In the genomic region with DNA sequence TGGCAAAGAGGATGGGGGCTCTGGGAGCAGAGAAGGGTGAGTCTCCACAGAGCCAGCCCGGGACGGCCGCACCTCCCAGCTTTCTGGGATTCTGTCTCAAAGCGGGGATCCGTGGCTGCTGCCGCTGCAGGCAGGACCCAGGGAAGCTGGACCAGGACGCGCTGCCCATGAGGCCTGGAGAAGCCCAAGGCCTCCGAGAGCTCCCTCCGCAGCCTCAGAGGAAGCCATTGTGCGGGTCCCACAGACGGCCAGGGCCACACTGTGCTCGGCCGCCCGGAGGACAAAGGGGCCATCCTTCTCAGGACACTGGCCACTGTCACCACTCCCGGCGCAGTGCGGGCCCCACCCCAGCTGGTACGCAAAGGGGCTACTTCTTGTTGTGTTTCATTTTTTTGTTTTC, we compare ENCODE assay signal across 29 cellular contexts.
DNase-seq lines count a peak whose midpoint lies in the region; ATAC-seq and TF ChIP-seq lines count a peak whose summit lies in the region.
"Had no signal": no experiment of that assay in that cellular context is flagged by ENCODE, and none has a peak within 500 bp of the region (broad histone marks: within the 10 kb centered on the region; RNA-seq: fewer than 3 reads in every experiment).

No MANE protein-coding gene starts in this region.

- H3K4me1 ChIP-seq in neural progenitor cell, result no peaks in the 10 kb centered on the region
- H3K4me1 ChIP-seq: parathyroid adenoma had no signal

- H3F3A ChIP-seq in neural progenitor cell (ENCODE audit: low read depth), result no peaks in the 10 kb centered on the region

- H3K27ac ChIP-seq in neural progenitor cell, result no peak overlapping the region
- H3K27ac ChIP-seq: epithelial cell of prostate, GM23248, parathyroid adenoma, right lobe of liver, stomach, VCaP had no signal

- peak overlapping the region; percentile 37 for H3K27ac Mint-ChIP-seq in activated CD4-positive, alpha-beta T cell treated with anti-CD3 and anti-CD28 coated beads, Interleukin-2, amount 10 ng/mL, durations not matched to agents 24 days and 14 days
- H3K27ac Mint-ChIP-seq in stimulated activated naive CD8-positive, alpha-beta T cell treated with anti-CD3 and anti-CD28 coated beads, Interleukin-15, Interleukin-2, amounts not matched to agents 100 ng/mL and 50 ng/mL, for 24 hours, result no peak overlapping the region
- H3K27ac Mint-ChIP-seq in naive thymus-derived CD8-positive, alpha-beta T cell, result peak overlapping the region in 6 of 10 donors; percentile 5 to 75 (median 40)
- H3K27ac Mint-ChIP-seq in neural progenitor cell, result no peak overlapping the region
- H3K27ac Mint-ChIP-seq: activated naive CD8-positive, alpha-beta T cell treated with anti-CD3 and anti-CD28 coated beads, Interleukin-2, amount 10 ng/mL, durations not matched to agents 7 days and 5 days; T-helper 2 cell treated with Interferon-gamma antibody and Interleukin-4, amounts not matched to agents 5 μg/mL and 100 μg/mL, for 36 hours; type B pancreatic cell had no signal

- peaks cover 22% of the 10 kb centered on the region for H3K36me3 Mint-ChIP-seq in activated CD4-positive, alpha-beta T cell treated with anti-CD3 and anti-CD28 coated beads, Interleukin-2, amount 10 ng/mL, durations not matched to agents 24 days and 14 days (ENCODE audit: low read depth)
- peaks cover 29% of the 10 kb centered on the region for H3K36me3 Mint-ChIP-seq in stimulated activated naive CD8-positive, alpha-beta T cell treated with anti-CD3 and anti-CD28 coated beads, Interleukin-15, Interleukin-2, amounts not matched to agents 100 ng/mL and 50 ng/mL, for 24 hours (ENCODE audit: low read depth)
- H3K36me3 Mint-ChIP-seq in naive thymus-derived CD8-positive, alpha-beta T cell, result peaks cover 0 to 13% (median 4%) of the 10 kb centered on the region in 3 donors
- H3K36me3 Mint-ChIP-seq in neural progenitor cell, result no peaks in the 10 kb centered on the region
- H3K36me3 Mint-ChIP-seq: CD8-positive, alpha-beta memory T cell; type B pancreatic cell had no signal

- H3K4me2 ChIP-seq in neural progenitor cell, result no peak overlapping the region

- peaks cover 3% of the 10 kb centered on the region for H3K9me3 Mint-ChIP-seq in activated CD4-positive, alpha-beta T cell treated with anti-CD3 and anti-CD28 coated beads, Interleukin-2, amount 10 ng/mL, durations not matched to agents 24 days and 14 days
- H3K9me3 Mint-ChIP-seq in stimulated activated naive CD8-positive, alpha-beta T cell treated with anti-CD3 and anti-CD28 coated beads, Interleukin-15, Interleukin-2, amounts not matched to agents 100 ng/mL and 50 ng/mL, for 24 hours, result no peaks in the 10 kb centered on the region
- H3K9me3 Mint-ChIP-seq in naive thymus-derived CD8-positive, alpha-beta T cell, result no peaks in the 10 kb centered on the region
- H3K9me3 Mint-ChIP-seq in neural progenitor cell, result no peaks in the 10 kb centered on the region
- H3K9me3 Mint-ChIP-seq: activated naive CD8-positive, alpha-beta T cell treated with anti-CD3 and anti-CD28 coated beads, Interleukin-2, amount 10 ng/mL, durations not matched to agents 7 days and 5 days; CD8-positive, alpha-beta memory T cell; T-helper 2 cell treated with Interferon-gamma antibody and Interleukin-4, amounts not matched to agents 5 μg/mL and 100 μg/mL, for 36 hours; type B pancreatic cell had no signal

- H3K27me3 ChIP-seq in neural progenitor cell, result no peaks in the 10 kb centered on the region
- H3K27me3 ChIP-seq: MG63, right lobe of liver, stomach had no signal

- no peaks in the 10 kb centered on the region for H3K27me3 Mint-ChIP-seq in activated CD4-positive, alpha-beta T cell treated with anti-CD3 and anti-CD28 coated beads, Interleukin-2, amount 10 ng/mL, durations not matched to agents 24 days and 14 days
- H3K27me3 Mint-ChIP-seq in stimulated activated naive CD8-positive, alpha-beta T cell treated with anti-CD3 and anti-CD28 coated beads, Interleukin-15, Interleukin-2, amounts not matched to agents 100 ng/mL and 50 ng/mL, for 24 hours, result no peaks in the 10 kb centered on the region
- H3K27me3 Mint-ChIP-seq in naive thymus-derived CD8-positive, alpha-beta T cell, result no peaks in the 10 kb centered on the region
- H3K27me3 Mint-ChIP-seq in neural progenitor cell (ENCODE audit: insufficient read depth, low read depth), result no peaks in the 10 kb centered on the region
- H3K27me3 Mint-ChIP-seq: activated naive CD8-positive, alpha-beta T cell treated with anti-CD3 and anti-CD28 coated beads, Interleukin-2, amount 10 ng/mL, durations not matched to agents 7 days and 5 days; CD8-positive, alpha-beta memory T cell; naive thymus-derived CD4-positive, alpha-beta T cell; type B pancreatic cell had no signal

- H3K9ac ChIP-seq in neural progenitor cell, result no peak overlapping the region
- H3K9ac ChIP-seq: GM23248, parathyroid adenoma had no signal

- H3K4me1 Mint-ChIP-seq in activated CD4-positive, alpha-beta T cell treated with anti-CD3 and anti-CD28 coated beads, Interleukin-2, amount 10 ng/mL, durations not matched to agents 24 days and 14 days, result peaks cover 34% of the 10 kb centered on the region
- peaks cover 75% of the 10 kb centered on the region for H3K4me1 Mint-ChIP-seq in stimulated activated naive CD8-positive, alpha-beta T cell treated with anti-CD3 and anti-CD28 coated beads, Interleukin-15, Interleukin-2, amounts not matched to agents 100 ng/mL and 50 ng/mL, for 24 hours (ENCODE audit: low read depth)
- H3K4me1 Mint-ChIP-seq in naive thymus-derived CD8-positive, alpha-beta T cell, result peaks cover 22 to 56% (median 45%) of the 10 kb centered on the region in 4 donors
- peaks cover 11% of the 10 kb centered on the region for H3K4me1 Mint-ChIP-seq in neural progenitor cell

- no peaks in the 10 kb centered on the region for H3K36me3 ChIP-seq in neural progenitor cell
- H3K36me3 ChIP-seq: MG63, right lobe of liver had no signal

- no peaks in the 10 kb centered on the region for H3K9me3 ChIP-seq in neural progenitor cell (ENCODE audit: low read depth)
- H3K9me3 ChIP-seq: MG63, right lobe of liver had no signal

- intact Hi-C loops in activated CD4-positive, alpha-beta T cell treated with anti-CD3 and anti-CD28 coated beads, Interleukin-2, amount 10 ng/mL, durations not matched to agents 24 days and 14 days (cut with micrococcal nuclease), result no loop called here

- H3K4me3 Mint-ChIP-seq in activated CD4-positive, alpha-beta T cell treated with anti-CD3 and anti-CD28 coated beads, Interleukin-2, amount 10 ng/mL, durations not matched to agents 24 days and 14 days, result no peak overlapping the region
- peak overlapping the region; percentile 41 for H3K4me3 Mint-ChIP-seq in stimulated activated naive CD8-positive, alpha-beta T cell treated with anti-CD3 and anti-CD28 coated beads, Interleukin-15, Interleukin-2, amounts not matched to agents 100 ng/mL and 50 ng/mL, for 24 hours
- peak overlapping the region in 1 of 10 donors; percentile 7 for H3K4me3 Mint-ChIP-seq in naive thymus-derived CD8-positive, alpha-beta T cell
- no peak overlapping the region for H3K4me3 Mint-ChIP-seq in neural progenitor cell
- H3K4me3 Mint-ChIP-seq: activated naive CD8-positive, alpha-beta T cell treated with anti-CD3 and anti-CD28 coated beads, Interleukin-2, amount 10 ng/mL, durations not matched to agents 7 days and 5 days; naive thymus-derived CD4-positive, alpha-beta T cell; T-helper 2 cell treated with Interferon-gamma antibody and Interleukin-4, amounts not matched to agents 5 μg/mL and 100 μg/mL, for 36 hours; type B pancreatic cell had no signal

- POLR2A ChIA-PET in naive thymus-derived CD8-positive, alpha-beta T cell (lab: Charles Lee), result interaction anchor here (0.7 to 7.3 kb wide), 3 partner anchors 10 to 18 kb away, joined by 3 to 153 read pairs (median 3); no protein-coding TSS in a partner anchor

- no peak for ATAC-seq in stimulated activated naive CD8-positive, alpha-beta T cell treated with anti-CD3 and anti-CD28 coated beads, Interleukin-15, Interleukin-2, amounts not matched to agents 100 U/mL and 50 U/mL, for 24 hours
- ATAC-seq in naive thymus-derived CD8-positive, alpha-beta T cell, result no peak
- no peak for ATAC-seq in left lobe of liver
- ATAC-seq: K562; left colon; naive thymus-derived CD4-positive, alpha-beta T cell; right lobe of liver; SK-N-SH treated with all-trans-retinoic acid at 6 μM for 48 hours had no signal

- no peak overlapping the region for H2AFZ ChIP-seq in neural progenitor cell (replicated peaks)
- H2AFZ ChIP-seq: GM23248, parathyroid adenoma had no signal

- TF ChIP-seq CTCF in neural progenitor cell (IDR thresholded peaks at IDR 0.05), result no peak

- no peaks in the 10 kb centered on the region for H3K79me2 ChIP-seq in neural progenitor cell (ENCODE audit: low read depth)
- H3K79me2 ChIP-seq: parathyroid adenoma had no signal

- DNase-seq in activated CD4-positive, alpha-beta T cell treated with anti-CD3 and anti-CD28 coated beads, Interleukin-2, amount 10 ng/mL, durations not matched to agents 24 days and 14 days, result no peak
- no peak for DNase-seq in activated CD4-positive, alpha-beta T cell treated with anti-CD3 and anti-CD28 coated beads, Interleukin-2, amount 50 U/mL, for 1 hour
- DNase-seq in stimulated activated naive CD8-positive, alpha-beta T cell treated with anti-CD3 and anti-CD28 coated beads, Interleukin-15, Interleukin-2, amounts not matched to agents 100 U/mL and 50 U/mL, for 24 hours, result no peak
- no peak for DNase-seq in naive thymus-derived CD8-positive, alpha-beta T cell
- DNase-seq in HK-2 (ENCODE audit: unreplicated experiment) (no peak), left lobe of liver (ENCODE audit: low spot score) (no peak), neural progenitor cell (ENCODE audit: low spot score) (no peak)
- DNase-seq: 8988T; activated CD8-positive, alpha-beta memory T cell treated with anti-CD3 and anti-CD28 coated beads for 24 hours; activated naive CD8-positive, alpha-beta T cell treated with anti-CD3 and anti-CD28 coated beads, Interleukin-2, amount 10 ng/mL, durations not matched to agents 7 days and 5 days; activated T-cell treated with anti-CD3 and anti-CD28 coated beads, Interleukin-2, amount 50 U/mL, for 48 hours; CD8-positive, alpha-beta memory T cell; GM23248; left colon; MG63; naive thymus-derived CD4-positive, alpha-beta T cell; NCI-H1417 treated with DMSO at 0.1 percent for 48 hours; NCI-H2107; NCI-H446; stomach had no signal

- H4K20me1 ChIP-seq in neural progenitor cell (ENCODE audit: low read depth), result no peaks in the 10 kb centered on the region

- H3K4me3 ChIP-seq in neural progenitor cell, result no peak overlapping the region
- H3K4me3 ChIP-seq: GM23248, K562, MG63, right lobe of liver, stomach had no signal

Comparison
In these comparisons a context has a peak if more than half of its experiments do, and no peak if none do; other contexts are left out.
1. H3K27ac Mint-ChIP-seq: peak in activated CD4-positive, alpha-beta T cell treated with anti-CD3 and anti-CD28 coated beads, Interleukin-2, amount 10 ng/mL, durations not matched to agents 24 days and 14 days (single experiment) and naive thymus-derived CD8-positive, alpha-beta T cell (6 of 10); none in stimulated activated naive CD8-positive, alpha-beta T cell treated with anti-CD3 and anti-CD28 coated beads, Interleukin-15, Interleukin-2, amounts not matched to agents 100 ng/mL and 50 ng/mL, for 24 hours (single experiment) and neural progenitor cell (single experiment).